ENCODE assay signal across 1 cellular context in genomic region chr18:47930844-47931706, GRCh38.
A peak's percentile ranks its signal among the peaks of the same experiment; 100 is the strongest.
TF ChIP-seq lines count a peak whose summit lies in the region.

No MANE protein-coding gene starts in this region.

TF ChIP-seq in HepG2, 621 proteins besides CTCF, POLR2A, EP300 and RAD21 (continued from another document and continues in another):
- peak in 1 of 2 experiments; percentile 61; a peak in 1 of 4 replicates for TF ChIP-seq HMGXB4 (CRISPR knock-in tag; IDR thresholded peaks at IDR 0.05; ENCODE audit: borderline replicate concordance in 1 of 2, low read depth in 1 of 2)
- no peak for TF ChIP-seq ZNF20 (CRISPR knock-in tag; IDR thresholded peaks at IDR 0.05)
- TF ChIP-seq ZNF275 (CRISPR knock-in tag; IDR thresholded peaks at IDR 0.05; ENCODE audit: borderline replicate concordance) = peak; percentile 93; the same call in 1 of the 2 replicates
- TF ChIP-seq CENPBD1 (CRISPR knock-in tag; IDR thresholded peaks at IDR 0.05; ENCODE audit: borderline replicate concordance, low read depth) = no peak
- TF ChIP-seq JDP2 (CRISPR knock-in tag; IDR thresholded peaks at IDR 0.05; ENCODE audit: borderline replicate concordance) = no peak
- peak; percentile 85 for TF ChIP-seq ZBTB25 (CRISPR knock-in tag; IDR thresholded peaks at IDR 0.05)
- no peak for TF ChIP-seq ZNF282 (IDR thresholded peaks at IDR 0.05; ENCODE audit: partially characterized antibody)
- peak; percentile 58; the same call in 1 of the 2 replicates for TF ChIP-seq AHR (CRISPR knock-in tag; IDR thresholded peaks at IDR 0.05)
- TF ChIP-seq MEIS1 (CRISPR knock-in tag; IDR thresholded peaks at IDR 0.05; ENCODE audit: borderline replicate concordance) = no peak; the same call in 1 of the 2 replicates
- peak; percentile 62 for TF ChIP-seq SPEN (CRISPR knock-in tag; IDR thresholded peaks at IDR 0.05; ENCODE audit: low read depth)
- TF ChIP-seq ZFP36 (IDR thresholded peaks at IDR 0.05; ENCODE audit: borderline replicate concordance, low read depth, low read length, partially characterized antibody) = no peak
- TF ChIP-seq ZC3H4 (CRISPR knock-in tag; IDR thresholded peaks at IDR 0.05; ENCODE audit: borderline replicate concordance) = no peak
- no peak for TF ChIP-seq KDM1A (CRISPR knock-in tag; IDR thresholded peaks at IDR 0.05)
- no peak for TF ChIP-seq DMTF1 (CRISPR knock-in tag; IDR thresholded peaks at IDR 0.05)
- no peak for TF ChIP-seq ZBTB46 (CRISPR knock-in tag; IDR thresholded peaks at IDR 0.05; ENCODE audit: borderline replicate concordance)
- TF ChIP-seq ZSCAN21 (CRISPR knock-in tag; IDR thresholded peaks at IDR 0.05; ENCODE audit: borderline replicate concordance) = peak; percentile 95
- peak; percentile 70; the same call in 1 of the 2 replicates for TF ChIP-seq BHLHE40 (IDR thresholded peaks at IDR 0.05; ENCODE audit: low read length)
- TF ChIP-seq CREB3 (CRISPR knock-in tag; IDR thresholded peaks at IDR 0.05) = 0 out of 2 replicates have a peak, but pooled peaks have one; percentile 89
- TF ChIP-seq ZEB1 (IDR thresholded peaks at IDR 0.05; ENCODE audit: insufficient replicate concordance, low read depth) = no peak
- TF ChIP-seq GTF2F1 (IDR thresholded peaks at IDR 0.05; ENCODE audit: low read length) = no peak
- TF ChIP-seq ZFX (CRISPR knock-in tag; IDR thresholded peaks at IDR 0.05; ENCODE audit: low read depth) = peak; percentile 93
- TF ChIP-seq PCBP1 (IDR thresholded peaks at IDR 0.05; ENCODE audit: borderline replicate concordance, low read depth, low read length) = no peak
- TF ChIP-seq ZNF543 (CRISPR knock-in tag; IDR thresholded peaks at IDR 0.05) = peak; percentile 80
- peak; percentile 96 for TF ChIP-seq ZNF563 (CRISPR knock-in tag; IDR thresholded peaks at IDR 0.05)
- TF ChIP-seq NFATC3 (CRISPR knock-in tag; IDR thresholded peaks at IDR 0.05) = 0 out of 2 replicates have a peak, but pooled peaks have one; percentile 74
- TF ChIP-seq HMG20A (CRISPR knock-in tag; IDR thresholded peaks at IDR 0.05; ENCODE audit: borderline replicate concordance) = no peak
- TF ChIP-seq ZNF772 (CRISPR knock-in tag; IDR thresholded peaks at IDR 0.05) = peak; percentile 83; the same call in 1 of the 2 replicates
- TF ChIP-seq ZBTB43 (CRISPR knock-in tag; conservative IDR thresholded peaks at IDR 0.05) = peak; percentile 83
- TF ChIP-seq KLF15 (CRISPR knock-in tag; IDR thresholded peaks at IDR 0.05; ENCODE audit: borderline replicate concordance) = peak; percentile 86
- TF ChIP-seq ZNF713 (CRISPR knock-in tag; IDR thresholded peaks at IDR 0.05) = no peak
- TF ChIP-seq SMAD1 (CRISPR knock-in tag; IDR thresholded peaks at IDR 0.05; ENCODE audit: borderline replicate concordance, low read depth) = 0 out of 2 replicates have a peak, but pooled peaks have one; percentile 73
- TF ChIP-seq MEIS2 (CRISPR knock-in tag; IDR thresholded peaks at IDR 0.05) = peak; percentile 64; the same call in 1 of the 2 replicates
- TF ChIP-seq MBD4 (IDR thresholded peaks at IDR 0.05; ENCODE audit: borderline replicate concordance, low read length) = no peak
- TF ChIP-seq SKI (IDR thresholded peaks at IDR 0.05; ENCODE audit: partially characterized antibody) = peak; percentile 32
- TF ChIP-seq ZSCAN5A (CRISPR knock-in tag; IDR thresholded peaks at IDR 0.05; ENCODE audit: borderline replicate concordance) = no peak
- peak; percentile 76; the same call in 1 of the 2 replicates for TF ChIP-seq ZFYVE20 (CRISPR knock-in tag; IDR thresholded peaks at IDR 0.05; ENCODE audit: borderline replicate concordance, low read depth)
- no peak for TF ChIP-seq REST (IDR thresholded peaks at IDR 0.05; ENCODE audit: borderline replicate concordance in 1 of 2, low read depth in 1 of 2, low read length in 2 of 2)
- no peak for TF ChIP-seq RBM22 (optimal IDR thresholded peaks at IDR 0.05; ENCODE audit: low read length)
- TF ChIP-seq TFDP2 (CRISPR knock-in tag; IDR thresholded peaks at IDR 0.05) = peak; percentile 89
- TF ChIP-seq MXI1 (IDR thresholded peaks at IDR 0.05; ENCODE audit: borderline replicate concordance, low read depth, low read length) = peak; percentile 50; the same call in 1 of the 3 replicates
- TF ChIP-seq TOPORS (CRISPR knock-in tag; IDR thresholded peaks at IDR 0.05) = peak; percentile 27; the same call in 1 of the 2 replicates
- no peak for TF ChIP-seq NR2F1 (CRISPR knock-in tag; IDR thresholded peaks at IDR 0.05)
- no peak for TF ChIP-seq GATAD1 (CRISPR knock-in tag; IDR thresholded peaks at IDR 0.05)
- TF ChIP-seq NCOA1 (CRISPR knock-in tag; IDR thresholded peaks at IDR 0.05) = no peak
- TF ChIP-seq TOE1 (CRISPR knock-in tag; IDR thresholded peaks at IDR 0.05) = no peak
- TF ChIP-seq RELA (CRISPR knock-in tag; IDR thresholded peaks at IDR 0.05) = 0 out of 2 replicates have a peak, but pooled peaks have one; percentile 21
- no peak for TF ChIP-seq TEAD3 (CRISPR knock-in tag; optimal IDR thresholded peaks at IDR 0.05; ENCODE audit: borderline replicate concordance)
